ENCODE assay signal across 9 cellular contexts in genomic region chr15:44584162-44584749, GRCh38. TPM values are rescaled to one million over a fixed set of nuclear protein-coding genes. Genes with fewer than 3 reads are reported as not detected.
A peak's percentile ranks its signal among the peaks of the same experiment; 100 is the strongest.
DNase-seq lines count a peak whose midpoint lies in the region; ATAC-seq and TF ChIP-seq lines count a peak whose summit lies in the region.
"Had no signal": no experiment of that assay in that cellular context is flagged by ENCODE, and none has a peak within 500 bp of the region (broad histone marks: within the 10 kb centered on the region; RNA-seq: fewer than 3 reads in every experiment).

No MANE protein-coding gene starts in this region.

- POLR2A ChIA-PET in IMR-90 (lab: Charles Lee; ENCODE audit: unreplicated experiment) = no interaction called here

- peak; percentile 56 for DNase-seq in Calu3
- no peak for DNase-seq in IMR-90
- peak; percentile 40 for DNase-seq in activated CD4-positive, CD25-positive, alpha-beta regulatory T cell treated with anti-CD3 and anti-CD28 coated beads, Interleukin-2, amount 50 U/mL, for 16 hours (ENCODE audit: low read depth, low spot score)
- DNase-seq in dermis microvascular lymphatic vessel endothelial cell (ENCODE audit: low read depth in 2 of 2) = peak; percentile 9 to 48
- no peak for DNase-seq in NOMO-1 (lab: John Stamatoyannopoulos, UW; ENCODE audit: unreplicated experiment in 2 of 2)
- DNase-seq in NCI-H1105 treated with DMSO at 0.1 percent for 48 hours (lab: John Stamatoyannopoulos, UW) = no peak

- H2AK5ac ChIP-seq in IMR-90 (ENCODE audit: low read depth, low read length) = no peak overlapping the region

- H3K18ac ChIP-seq in IMR-90 (ENCODE audit: low read depth, low read length) = no peak overlapping the region

- H3K27me3 Mint-ChIP-seq in Calu3 (ENCODE audit: unreplicated experiment) = no peaks in the 10 kb centered on the region

- H2BK20ac ChIP-seq in IMR-90 (ENCODE audit: low read depth, low read length) = no peak overlapping the region

- peaks cover 0 to 3% of the 10 kb centered on the region in 2 experiments; a peak in 1 of 4 replicates for H3K79me1 ChIP-seq in IMR-90 (ENCODE audit: low read depth in 1 of 2, low read length in 2 of 2)

- ATAC-seq in IMR-90 (ENCODE audit: low read depth) (peak; percentile 65; the same call in 1 of the 2 replicates), HG03432 (IDR thresholded peaks at IDR 0.05; ENCODE audit: unreplicated experiment) (no peak)

- no peak overlapping the region for H3K14ac ChIP-seq in IMR-90 (replicated peaks; ENCODE audit: low read depth, low read length)

- H3K27ac ChIP-seq in IMR-90 (ENCODE audit: insufficient read depth, low read length) (no peak overlapping the region), neutrophil (no peak overlapping the region)

- no peak overlapping the region for H3K4me3 Mint-ChIP-seq in Calu3 (ENCODE audit: low read depth, unreplicated experiment)
- H3K4me3 Mint-ChIP-seq: T-helper 1 cell treated with Interleukin-12 subunit alpha and Interleukin-12 subunit beta and Interleukin-4 antibody, amounts not matched to agents 30 μg/mL and 1 μg/mL, for 36 hours had no signal

- H3K4me1 ChIP-seq in IMR-90 (ENCODE audit: control insufficient read depth, insufficient read depth, low read length) (no peaks in the 10 kb centered on the region), neutrophil (ENCODE audit: control insufficient read depth in 1 of 2, insufficient read depth in 1 of 2, low read depth in 1 of 2, low read length in 1 of 2) (no peaks in the 10 kb centered on the region)

- H3K27me3 ChIP-seq in IMR-90 (ENCODE audit: control insufficient read depth, insufficient read depth, low read length) (no peaks in the 10 kb centered on the region), neutrophil (no peaks in the 10 kb centered on the region)

- 100% methylated on average over 1 of the region's 5 CpGs; no CpG with 5 or more reads in 1 of the 2 experiments for WGBS in IMR-90 (ENCODE audit: extremely low coverage in 2 of 2, insufficient read length in 1 of 2), 2 experiments

- no peak overlapping the region for H2AFZ ChIP-seq in IMR-90 (replicated peaks; ENCODE audit: low read length, poor library complexity)

- H3K4me3 ChIP-seq in IMR-90 (ENCODE audit: insufficient read depth, low read depth, low read length) = no peak overlapping the region
- H3K4me3 ChIP-seq in neutrophil (ENCODE audit: low read depth in 1 of 2, low read length in 1 of 2) = no peak overlapping the region

- H3K23ac ChIP-seq in IMR-90 (ENCODE audit: low read depth, low read length) = no peak overlapping the region

- dilution Hi-C loops in IMR-90 (cut with HindIII; ENCODE audit: low sequenced_read_pairs, unreplicated experiment) = no loop called here

- H3K36me3 Mint-ChIP-seq in Calu3 (ENCODE audit: insufficient read depth, unreplicated experiment) = peaks cover 13% of the 10 kb centered on the region

- no peak overlapping the region for H2AK9ac ChIP-seq in IMR-90 (replicated peaks; ENCODE audit: low read depth, low read length, poor library complexity)

- CTCF ChIA-PET in Calu3 (lab: Charles Lee) = interaction anchor here (0.8 to 1.1 kb wide), 2 partner anchors 8 to 153 kb away, joined by 4 to 6 read pairs; no protein-coding TSS in a partner anchor
- CTCF ChIA-PET in IMR-90 (lab: Yijun Ruan, JAX) = interaction anchor here (0.5 to 1.0 kb wide), 2 partner anchors 79 to 80 kb away, joined by 3 to 4 read pairs; partner anchors contain the start of gene SPG11

- H4K8ac ChIP-seq in IMR-90 (ENCODE audit: low read depth in 2 of 2, low read length in 2 of 2) = no peak overlapping the region

- H4K20me1 ChIP-seq in IMR-90 (ENCODE audit: insufficient read depth, low read length) = no peaks in the 10 kb centered on the region

- in situ Hi-C loops in IMR-90 (cut with MboI; ENCODE audit: low sequenced_read_pairs) = loop anchor here (5.0 kb wide), 1 partner anchor 153 kb away; the partner anchor contains the start of gene TRIM69

- intact Hi-C loops in Calu3 (cut with micrococcal nuclease; ENCODE audit: unreplicated experiment) = loop anchor here (2.0 kb wide), 1 partner anchor 155 kb away; no protein-coding TSS in a partner anchor
- intact Hi-C loops in IMR-90 (cut with micrococcal nuclease) = no loop called here

- no peak overlapping the region for H3K4ac ChIP-seq in IMR-90 (ENCODE audit: low read depth, low read length)

- no peak for TF ChIP-seq POLR2A in IMR-90 (IDR thresholded peaks at IDR 0.05; ENCODE audit: low read depth, low read length)

- peaks cover 34% of the 10 kb centered on the region for H3K36me3 ChIP-seq in IMR-90 (ENCODE audit: control insufficient read depth, insufficient read depth, low read length)
- peaks cover 90% of the 10 kb centered on the region for H3K36me3 ChIP-seq in neutrophil

- H3K9ac ChIP-seq in IMR-90 (ENCODE audit: low read depth, low read length) = no peak overlapping the region

- no peaks in the 10 kb centered on the region for H3K9me3 Mint-ChIP-seq in Calu3 (ENCODE audit: low read depth, unreplicated experiment)
- H3K9me3 Mint-ChIP-seq: T-helper 1 cell treated with Interleukin-12 subunit alpha and Interleukin-12 subunit beta and Interleukin-4 antibody, amounts not matched to agents 30 μg/mL and 1 μg/mL, for 36 hours had no signal

- no peaks in the 10 kb centered on the region for H3K9me3 ChIP-seq in IMR-90 (ENCODE audit: control insufficient read depth, insufficient read depth, low read length)
- no peaks in the 10 kb centered on the region for H3K9me3 ChIP-seq in neutrophil

- H4K91ac ChIP-seq in IMR-90 (ENCODE audit: insufficient read depth, low read depth, low read length) = no peak overlapping the region

- no peaks in the 10 kb centered on the region; the same call in 1 of the 2 replicates for H3K9me1 ChIP-seq in IMR-90 (ENCODE audit: insufficient read depth, low read length)

- BruUV-seq in Calu3 (replicated peaks; lab: Mats Ljungman, UMichigan) = no TSS peak
- BruUV-seq in IMR-90 (replicated peaks; lab: Mats Ljungman, UMichigan) = no TSS peak

- no peaks in the 10 kb centered on the region for H3K4me1 Mint-ChIP-seq in Calu3 (ENCODE audit: low read depth, unreplicated experiment)

- no peak for TF ChIP-seq RAD21 in IMR-90 (IDR thresholded peaks at IDR 0.05; ENCODE audit: low read length)

- H2BK5ac ChIP-seq in IMR-90 (ENCODE audit: low read depth, low read length, poor library complexity, severe bottlenecking) = no peak overlapping the region

- H3K4me2 ChIP-seq in IMR-90 (ENCODE audit: low read depth, low read length) = no peak overlapping the region

- H3K56ac ChIP-seq in IMR-90 (ENCODE audit: extremely low read depth, insufficient read depth, low read length) = no peak overlapping the region

- TF ChIP-seq CTCF in Calu3 (IDR thresholded peaks at IDR 0.05; ENCODE audit: unreplicated experiment) (no peak), IMR-90 (conservative IDR thresholded peaks at IDR 0.05; ENCODE audit: low read depth, low read length) (peak; percentile 30), neutrophil (IDR thresholded peaks at IDR 0.05) (peak; percentile 18)

- no peak overlapping the region for H2BK15ac ChIP-seq in IMR-90 (ENCODE audit: low read depth, low read length)

- H4K5ac ChIP-seq in IMR-90 (ENCODE audit: low read depth, low read length) = no peak overlapping the region

- no peak overlapping the region for H2BK120ac ChIP-seq in IMR-90 (ENCODE audit: low read depth, low read length)

- H3K27ac Mint-ChIP-seq in Calu3 (ENCODE audit: unreplicated experiment) = no peak overlapping the region

TF ChIP-seq in IMR-90, 13 proteins besides CTCF, POLR2A, EP300 and RAD21:
- TF ChIP-seq NFE2L2 (IDR thresholded peaks at IDR 0.05; ENCODE audit: low read depth, low read length) (no peak), BHLHE40 (IDR thresholded peaks at IDR 0.05; ENCODE audit: low read depth, low read length) (no peak), MXI1 (IDR thresholded peaks at IDR 0.05; ENCODE audit: borderline replicate concordance, low read depth, low read length) (no peak), RCOR1 (IDR thresholded peaks at IDR 0.05; ENCODE audit: insufficient replicate concordance, low read length) (no peak), FOS (IDR thresholded peaks at IDR 0.05; ENCODE audit: low read depth, low read length) (no peak), MAZ (IDR thresholded peaks at IDR 0.05; ENCODE audit: borderline replicate concordance, low read depth, low read length) (no peak), USF2 (IDR thresholded peaks at IDR 0.05; ENCODE audit: low read depth, low read length) (no peak), MAFK (IDR thresholded peaks at IDR 0.05; ENCODE audit: low read depth, low read length) (no peak), CEBPB (IDR thresholded peaks at IDR 0.05; ENCODE audit: low read depth, low read length) (no peak), RFX5 (IDR thresholded peaks at IDR 0.05; ENCODE audit: low read depth, low read length) (no peak), ELK1 (IDR thresholded peaks at IDR 0.05; ENCODE audit: borderline replicate concordance, low read depth, low read length) (no peak), CHD1 (IDR thresholded peaks at IDR 0.05; ENCODE audit: low read depth, low read length) (no peak), SMC3 (IDR thresholded peaks at IDR 0.05; ENCODE audit: low read depth, low read length) (no peak)

RNA-seq across cellular contexts. Expression of gene EIF3J, which starts 47.3 kb away (rescaled TPM):
- 72.5 and 86.5 TPM in 2 replicates for total RNA-seq in Calu3 (2022)
- total RNA-seq in IMR-90 (2012; rRNA removed) = 51.6 and 57.2 TPM in 2 replicates
- polyA plus RNA-seq in IMR-90 (2012; rRNA removed) = 43.7 and 59.9 TPM in 2 replicates
- 6.5 and 7.7 TPM in 2 replicates for polyA plus RNA-seq in IMR-90 (2012; cell fraction: cytosol; rRNA removed)
- polyA plus RNA-seq in IMR-90 (2012; cell fraction: nucleus; rRNA removed; ENCODE audit: low replicate concordance) = 3.0 and 35.6 TPM in 2 replicates
- 35.3 and 46.5 TPM in 2 replicates for total RNA-seq in dermis microvascular lymphatic vessel endothelial cell

Comparison
In these comparisons a context has a peak if more than half of its experiments do, and no peak if none do; other contexts are left out.
1. DNase-seq: peak in Calu3 (single experiment), activated CD4-positive, CD25-positive, alpha-beta regulatory T cell treated with anti-CD3 and anti-CD28 coated beads, Interleukin-2, amount 50 U/mL, for 16 hours (single experiment) and dermis microvascular lymphatic vessel endothelial cell (2 of 2); none in IMR-90 (single experiment), NOMO-1 (0 of 2) and NCI-H1105 treated with DMSO at 0.1 percent for 48 hours (single experiment).